Comparison of ENCODE assay signal across 23 cellular contexts in genomic region chr11:78830277-78830676, GRCh38.
"Had no signal": no experiment of that assay in that cellular context is flagged by ENCODE, and none has a peak within 500 bp of the region (broad histone marks: within the 10 kb centered on the region; RNA-seq: fewer than 3 reads in every experiment).

No MANE protein-coding gene starts in this region.

- H3K36me3 Mint-ChIP-seq: activated naive CD8-positive, alpha-beta T cell treated with anti-CD3 and anti-CD28 coated beads, Interleukin-2, amount 10 ng/mL, durations not matched to agents 7 days and 5 days; memory B cell; naive B cell had no signal

- H3K9me3 Mint-ChIP-seq: activated CD4-positive, alpha-beta memory T cell treated with anti-CD3 and anti-CD28 coated beads, Interleukin-2, amount 10 ng/mL, durations not matched to agents 7 days and 5 days; activated CD4-positive, alpha-beta T cell treated with anti-CD3 and anti-CD28 coated beads, Interleukin-2, amount 10 ng/mL, durations not matched to agents 24 days and 14 days; activated naive CD4-positive, alpha-beta T cell treated with anti-CD3 and anti-CD28 coated beads for 36 hours; activated naive CD8-positive, alpha-beta T cell treated with anti-CD3 and anti-CD28 coated beads, Interleukin-2, amount 10 ng/mL, durations not matched to agents 7 days and 5 days; activated T-cell treated with anti-CD3 and anti-CD28 coated beads, Interleukin-2, amount 50 U/mL, for 72 hours; memory B cell; naive B cell; neural progenitor cell had no signal

- H3K27ac ChIP-seq: hepatocyte, neural progenitor cell, prostate gland had no signal

- H3K79me2 ChIP-seq: hepatocyte had no signal

- H3K4me1 ChIP-seq: prostate gland had no signal

- H3K4me1 Mint-ChIP-seq: activated CD4-positive, alpha-beta memory T cell treated with anti-CD3 and anti-CD28 coated beads, Interleukin-2, amount 10 ng/mL, durations not matched to agents 7 days and 5 days; activated CD4-positive, alpha-beta T cell treated with anti-CD3 and anti-CD28 coated beads, Interleukin-2, amount 10 ng/mL, durations not matched to agents 24 days and 14 days; activated naive CD8-positive, alpha-beta T cell treated with anti-CD3 and anti-CD28 coated beads, Interleukin-2, amount 10 ng/mL, durations not matched to agents 7 days and 5 days; memory B cell; naive B cell had no signal

- H3K4me3 Mint-ChIP-seq: activated CD4-positive, alpha-beta memory T cell treated with anti-CD3 and anti-CD28 coated beads, Interleukin-2, amount 10 ng/mL, durations not matched to agents 7 days and 5 days; activated CD4-positive, alpha-beta T cell treated with anti-CD3 and anti-CD28 coated beads, Interleukin-2, amount 10 ng/mL, durations not matched to agents 24 days and 14 days; activated naive CD4-positive, alpha-beta T cell treated with anti-CD3 and anti-CD28 coated beads for 36 hours; activated naive CD8-positive, alpha-beta T cell treated with anti-CD3 and anti-CD28 coated beads, Interleukin-2, amount 10 ng/mL, durations not matched to agents 7 days and 5 days; activated T-cell treated with anti-CD3 and anti-CD28 coated beads, Interleukin-2, amount 50 U/mL, for 72 hours; memory B cell; neural progenitor cell had no signal

- H3K36me3 ChIP-seq: neural progenitor cell, prostate gland, upper lobe of left lung had no signal

- FAIRE-seq: endothelial cell of umbilical vein had no signal

- DNase-seq: activated CD4-positive, alpha-beta memory T cell treated with anti-CD3 and anti-CD28 coated beads, Interleukin-2, amount 10 ng/mL, durations not matched to agents 7 days and 5 days; activated CD4-positive, alpha-beta T cell treated with anti-CD3 and anti-CD28 coated beads, Interleukin-2, amount 10 ng/mL, durations not matched to agents 24 days and 14 days; activated effector memory CD4-positive, alpha-beta T cell treated with Interleukin-2 at 50 U/mL for 16 hours; activated naive CD4-positive, alpha-beta T cell treated with anti-CD3 and anti-CD28 coated beads for 36 hours; activated naive CD8-positive, alpha-beta T cell treated with anti-CD3 and anti-CD28 coated beads, Interleukin-2, amount 10 ng/mL, durations not matched to agents 7 days and 5 days; activated T-cell treated with anti-CD3 and anti-CD28 coated beads, Interleukin-2, amount 50 U/mL, for 72 hours; amniotic stem cell; dermis blood vessel endothelial cell; effector memory CD4-positive, alpha-beta T cell; foreskin melanocyte; islet precursor cell; left cardiac atrium; naive B cell; right cardiac atrium; stimulated activated CD4-positive, alpha-beta T cell treated with anti-CD3 and anti-CD28 coated beads, Interleukin-12 subunit alpha, Interleukin-12 subunit beta, amount 100 ng/mL, for 4 hours; stimulated activated CD4-positive, alpha-beta T cell treated with anti-CD3 and anti-CD28 coated beads, Interleukin-4, amount 100 ng/mL, for 4 hours; stimulated activated naive CD8-positive, alpha-beta T cell treated with anti-CD3 and anti-CD28 coated beads, Interleukin-15, Interleukin-2, amounts not matched to agents 100 U/mL and 50 U/mL, for 24 hours; upper lobe of left lung had no signal

- H3K4me3 ChIP-seq: hepatocyte, neural progenitor cell, prostate gland, upper lobe of left lung had no signal

- H3K9me3 ChIP-seq: prostate gland, upper lobe of left lung had no signal

- H3K4me2 ChIP-seq: hepatocyte, neural progenitor cell had no signal

- H3K9ac ChIP-seq: neural progenitor cell had no signal

- H3K27me3 ChIP-seq: hepatocyte, neural progenitor cell, upper lobe of left lung had no signal

- H2AFZ ChIP-seq: hepatocyte, neural progenitor cell had no signal

- H3K27ac Mint-ChIP-seq: activated CD4-positive, alpha-beta memory T cell treated with anti-CD3 and anti-CD28 coated beads, Interleukin-2, amount 10 ng/mL, durations not matched to agents 7 days and 5 days; activated CD4-positive, alpha-beta T cell treated with anti-CD3 and anti-CD28 coated beads, Interleukin-2, amount 10 ng/mL, durations not matched to agents 24 days and 14 days; activated naive CD4-positive, alpha-beta T cell treated with anti-CD3 and anti-CD28 coated beads for 36 hours; activated naive CD8-positive, alpha-beta T cell treated with anti-CD3 and anti-CD28 coated beads, Interleukin-2, amount 10 ng/mL, durations not matched to agents 7 days and 5 days; activated T-cell treated with anti-CD3 and anti-CD28 coated beads, Interleukin-2, amount 50 U/mL, for 72 hours; memory B cell; naive B cell; neural progenitor cell had no signal
